ENCODE assay signal across 1 cellular context in the genomic region with DNA sequence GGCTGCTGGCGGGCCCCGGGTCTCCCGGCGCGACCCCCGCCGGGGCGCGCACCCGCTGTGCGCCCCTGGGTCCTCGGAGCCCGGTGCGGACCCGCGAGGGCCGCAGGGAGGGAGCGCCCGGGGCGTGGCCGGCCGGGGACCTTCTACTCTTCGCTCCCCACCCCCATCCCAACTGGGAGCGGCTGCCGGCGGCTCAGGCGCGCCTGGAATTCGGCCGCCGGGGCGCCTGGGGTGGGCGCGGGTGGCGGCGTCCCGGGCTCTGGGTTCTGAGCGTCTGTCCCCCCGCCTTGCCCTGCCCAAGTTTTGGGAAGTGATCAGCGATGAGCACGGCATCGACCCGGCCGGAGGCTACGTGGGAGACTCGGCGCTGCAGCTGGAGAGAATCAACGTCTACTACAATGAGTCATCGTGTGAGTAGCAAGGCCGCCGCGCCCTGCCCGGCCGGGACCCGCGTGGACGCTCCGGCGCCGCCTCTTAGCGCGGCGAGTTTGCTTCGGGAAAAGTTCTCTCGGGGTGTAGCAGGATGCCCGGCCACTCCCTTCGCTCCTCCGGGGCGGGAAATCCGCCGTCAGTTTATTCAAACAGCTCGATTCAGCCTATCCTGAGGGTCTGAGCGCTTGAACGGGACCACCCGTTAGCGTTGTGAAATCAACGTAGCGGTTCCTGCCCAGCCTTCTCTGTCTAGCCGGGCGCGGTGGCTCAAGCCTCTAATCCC.
TF ChIP-seq lines count a peak whose summit lies in the region.

No MANE protein-coding gene starts in this region.

TF ChIP-seq in HepG2, 621 proteins besides CTCF, POLR2A, EP300 and RAD21 (continued from another document and continues in another):
- TF ChIP-seq GABPA (IDR thresholded peaks at IDR 0.05; ENCODE audit: low read depth, low read length) (no peak), GABPA (CRISPR knock-in tag; IDR thresholded peaks at IDR 0.05; ENCODE audit: low read depth) (no peak), FOSL1 (CRISPR knock-in tag; IDR thresholded peaks at IDR 0.05; ENCODE audit: borderline replicate concordance) (0 out of 2 replicates have a peak, but pooled peaks have one; percentile 35), BCL6 (CRISPR knock-in tag; IDR thresholded peaks at IDR 0.05) (no peak), ZKSCAN8 (CRISPR knock-in tag; IDR thresholded peaks at IDR 0.05; ENCODE audit: borderline replicate concordance) (no peak), ZNF652 (CRISPR knock-in tag; IDR thresholded peaks at IDR 0.05; ENCODE audit: borderline replicate concordance, low read depth) (no peak), ZNF251 (CRISPR knock-in tag; IDR thresholded peaks at IDR 0.05) (no peak), ZNF790 (CRISPR knock-in tag; IDR thresholded peaks at IDR 0.05; ENCODE audit: borderline replicate concordance) (no peak), MTA1 (CRISPR knock-in tag; IDR thresholded peaks at IDR 0.05; ENCODE audit: borderline replicate concordance) (no peak), RBM39 (IDR thresholded peaks at IDR 0.05; ENCODE audit: low read depth, low read length, poor library complexity, severe bottlenecking) (peak; percentile 24), BRD4 (CRISPR knock-in tag; IDR thresholded peaks at IDR 0.05) (no peak), ATF7-NPFF (CRISPR knock-in tag; IDR thresholded peaks at IDR 0.05; ENCODE audit: low read depth) (0 out of 2 replicates have a peak, but pooled peaks have one; percentile 8), RBFOX2 (IDR thresholded peaks at IDR 0.05; ENCODE audit: low read depth, low read length) (peak; percentile 60; the same call in 1 of the 2 replicates), DMAP1 (CRISPR knock-in tag; IDR thresholded peaks at IDR 0.05) (0 out of 2 replicates have a peak, but pooled peaks have one; percentile 47), ZNF121 (CRISPR knock-in tag; IDR thresholded peaks at IDR 0.05) (no peak), LCORL (IDR thresholded peaks at IDR 0.05) (no peak), LCORL (CRISPR knock-in tag; IDR thresholded peaks at IDR 0.05) (0 out of 2 replicates have a peak, but pooled peaks have one; percentile 50), FOXA1 (IDR thresholded peaks at IDR 0.05) (no peak), FOXA1 (CRISPR knock-in tag; IDR thresholded peaks at IDR 0.05) (no peak), ZC3H13 (CRISPR knock-in tag; IDR thresholded peaks at IDR 0.05) (no peak), ETV6 (CRISPR knock-in tag; conservative IDR thresholded peaks at IDR 0.05) (no peak), HOXD1 (CRISPR knock-in tag; IDR thresholded peaks at IDR 0.05) (0 out of 2 replicates have a peak, but pooled peaks have one; percentile 27), ZBTB7B (CRISPR knock-in tag; IDR thresholded peaks at IDR 0.05) (peak; percentile 66), ZMAT3 (CRISPR knock-in tag; conservative IDR thresholded peaks at IDR 0.05) (0 out of 2 replicates have a peak, but pooled peaks have one; percentile 27), ZNF615 (CRISPR knock-in tag; IDR thresholded peaks at IDR 0.05; ENCODE audit: borderline replicate concordance) (no peak), ZNF883 (CRISPR knock-in tag; IDR thresholded peaks at IDR 0.05; ENCODE audit: not compliant biosample characterization) (peak; percentile 50), WIZ (CRISPR knock-in tag; IDR thresholded peaks at IDR 0.05) (no peak)
- TF ChIP-seq, protein P1, sequence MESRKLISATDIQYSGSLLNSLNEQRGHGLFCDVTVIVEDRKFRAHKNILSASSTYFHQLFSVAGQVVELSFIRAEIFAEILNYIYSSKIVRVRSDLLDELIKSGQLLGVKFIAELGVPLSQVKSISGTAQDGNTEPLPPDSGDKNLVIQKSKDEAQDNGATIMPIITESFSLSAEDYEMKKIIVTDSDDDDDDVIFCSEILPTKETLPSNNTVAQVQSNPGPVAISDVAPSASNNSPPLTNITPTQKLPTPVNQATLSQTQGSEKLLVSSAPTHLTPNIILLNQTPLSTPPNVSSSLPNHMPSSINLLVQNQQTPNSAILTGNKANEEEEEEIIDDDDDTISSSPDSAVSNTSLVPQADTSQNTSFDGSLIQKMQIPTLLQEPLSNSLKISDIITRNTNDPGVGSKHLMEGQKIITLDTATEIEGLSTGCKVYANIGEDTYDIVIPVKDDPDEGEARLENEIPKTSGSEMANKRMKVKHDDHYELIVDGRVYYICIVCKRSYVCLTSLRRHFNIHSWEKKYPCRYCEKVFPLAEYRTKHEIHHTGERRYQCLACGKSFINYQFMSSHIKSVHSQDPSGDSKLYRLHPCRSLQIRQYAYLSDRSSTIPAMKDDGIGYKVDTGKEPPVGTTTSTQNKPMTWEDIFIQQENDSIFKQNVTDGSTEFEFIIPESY (CRISPR knock-in tag; IDR thresholded peaks at IDR 0.05), result no peak
- TF ChIP-seq, protein P2, sequence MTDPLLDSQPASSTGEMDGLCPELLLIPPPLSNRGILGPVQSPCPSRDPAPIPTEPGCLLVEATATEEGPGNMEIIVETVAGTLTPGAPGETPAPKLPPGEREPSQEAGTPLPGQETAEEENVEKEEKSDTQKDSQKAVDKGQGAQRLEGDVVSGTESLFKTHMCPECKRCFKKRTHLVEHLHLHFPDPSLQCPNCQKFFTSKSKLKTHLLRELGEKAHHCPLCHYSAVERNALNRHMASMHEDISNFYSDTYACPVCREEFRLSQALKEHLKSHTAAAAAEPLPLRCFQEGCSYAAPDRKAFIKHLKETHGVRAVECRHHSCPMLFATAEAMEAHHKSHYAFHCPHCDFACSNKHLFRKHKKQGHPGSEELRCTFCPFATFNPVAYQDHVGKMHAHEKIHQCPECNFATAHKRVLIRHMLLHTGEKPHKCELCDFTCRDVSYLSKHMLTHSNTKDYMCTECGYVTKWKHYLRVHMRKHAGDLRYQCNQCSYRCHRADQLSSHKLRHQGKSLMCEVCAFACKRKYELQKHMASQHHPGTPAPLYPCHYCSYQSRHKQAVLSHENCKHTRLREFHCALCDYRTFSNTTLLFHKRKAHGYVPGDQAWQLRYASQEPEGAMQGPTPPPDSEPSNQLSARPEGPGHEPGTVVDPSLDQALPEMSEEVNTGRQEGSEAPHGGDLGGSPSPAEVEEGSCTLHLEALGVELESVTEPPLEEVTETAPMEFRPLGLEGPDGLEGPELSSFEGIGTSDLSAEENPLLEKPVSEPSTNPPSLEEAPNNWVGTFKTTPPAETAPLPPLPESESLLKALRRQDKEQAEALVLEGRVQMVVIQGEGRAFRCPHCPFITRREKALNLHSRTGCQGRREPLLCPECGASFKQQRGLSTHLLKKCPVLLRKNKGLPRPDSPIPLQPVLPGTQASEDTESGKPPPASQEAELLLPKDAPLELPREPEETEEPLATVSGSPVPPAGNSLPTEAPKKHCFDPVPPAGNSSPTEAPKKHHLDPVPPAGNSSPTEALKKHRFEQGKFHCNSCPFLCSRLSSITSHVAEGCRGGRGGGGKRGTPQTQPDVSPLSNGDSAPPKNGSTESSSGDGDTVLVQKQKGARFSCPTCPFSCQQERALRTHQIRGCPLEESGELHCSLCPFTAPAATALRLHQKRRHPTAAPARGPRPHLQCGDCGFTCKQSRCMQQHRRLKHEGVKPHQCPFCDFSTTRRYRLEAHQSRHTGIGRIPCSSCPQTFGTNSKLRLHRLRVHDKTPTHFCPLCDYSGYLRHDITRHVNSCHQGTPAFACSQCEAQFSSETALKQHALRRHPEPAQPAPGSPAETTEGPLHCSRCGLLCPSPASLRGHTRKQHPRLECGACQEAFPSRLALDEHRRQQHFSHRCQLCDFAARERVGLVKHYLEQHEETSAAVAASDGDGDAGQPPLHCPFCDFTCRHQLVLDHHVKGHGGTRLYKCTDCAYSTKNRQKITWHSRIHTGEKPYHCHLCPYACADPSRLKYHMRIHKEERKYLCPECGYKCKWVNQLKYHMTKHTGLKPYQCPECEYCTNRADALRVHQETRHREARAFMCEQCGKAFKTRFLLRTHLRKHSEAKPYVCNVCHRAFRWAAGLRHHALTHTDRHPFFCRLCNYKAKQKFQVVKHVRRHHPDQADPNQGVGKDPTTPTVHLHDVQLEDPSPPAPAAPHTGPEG (CRISPR knock-in tag; IDR thresholded peaks at IDR 0.05), result no peak
- TF ChIP-seq, protein P3, sequence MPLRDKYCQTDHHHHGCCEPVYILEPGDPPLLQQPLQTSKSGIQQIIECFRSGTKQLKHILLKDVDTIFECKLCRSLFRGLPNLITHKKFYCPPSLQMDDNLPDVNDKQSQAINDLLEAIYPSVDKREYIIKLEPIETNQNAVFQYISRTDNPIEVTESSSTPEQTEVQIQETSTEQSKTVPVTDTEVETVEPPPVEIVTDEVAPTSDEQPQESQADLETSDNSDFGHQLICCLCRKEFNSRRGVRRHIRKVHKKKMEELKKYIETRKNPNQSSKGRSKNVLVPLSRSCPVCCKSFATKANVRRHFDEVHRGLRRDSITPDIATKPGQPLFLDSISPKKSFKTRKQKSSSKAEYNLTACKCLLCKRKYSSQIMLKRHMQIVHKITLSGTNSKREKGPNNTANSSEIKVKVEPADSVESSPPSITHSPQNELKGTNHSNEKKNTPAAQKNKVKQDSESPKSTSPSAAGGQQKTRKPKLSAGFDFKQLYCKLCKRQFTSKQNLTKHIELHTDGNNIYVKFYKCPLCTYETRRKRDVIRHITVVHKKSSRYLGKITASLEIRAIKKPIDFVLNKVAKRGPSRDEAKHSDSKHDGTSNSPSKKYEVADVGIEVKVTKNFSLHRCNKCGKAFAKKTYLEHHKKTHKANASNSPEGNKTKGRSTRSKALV (CRISPR knock-in tag; IDR thresholded peaks at IDR 0.05), result peak; percentile 32; the same call in 1 of the 2 replicates
- TF ChIP-seq, protein P4, sequence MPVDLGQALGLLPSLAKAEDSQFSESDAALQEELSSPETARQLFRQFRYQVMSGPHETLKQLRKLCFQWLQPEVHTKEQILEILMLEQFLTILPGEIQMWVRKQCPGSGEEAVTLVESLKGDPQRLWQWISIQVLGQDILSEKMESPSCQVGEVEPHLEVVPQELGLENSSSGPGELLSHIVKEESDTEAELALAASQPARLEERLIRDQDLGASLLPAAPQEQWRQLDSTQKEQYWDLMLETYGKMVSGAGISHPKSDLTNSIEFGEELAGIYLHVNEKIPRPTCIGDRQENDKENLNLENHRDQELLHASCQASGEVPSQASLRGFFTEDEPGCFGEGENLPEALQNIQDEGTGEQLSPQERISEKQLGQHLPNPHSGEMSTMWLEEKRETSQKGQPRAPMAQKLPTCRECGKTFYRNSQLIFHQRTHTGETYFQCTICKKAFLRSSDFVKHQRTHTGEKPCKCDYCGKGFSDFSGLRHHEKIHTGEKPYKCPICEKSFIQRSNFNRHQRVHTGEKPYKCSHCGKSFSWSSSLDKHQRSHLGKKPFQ (CRISPR knock-in tag; IDR thresholded peaks at IDR 0.05; ENCODE audit: insufficient replicate concordance), result no peak
- TF ChIP-seq, protein P5, sequence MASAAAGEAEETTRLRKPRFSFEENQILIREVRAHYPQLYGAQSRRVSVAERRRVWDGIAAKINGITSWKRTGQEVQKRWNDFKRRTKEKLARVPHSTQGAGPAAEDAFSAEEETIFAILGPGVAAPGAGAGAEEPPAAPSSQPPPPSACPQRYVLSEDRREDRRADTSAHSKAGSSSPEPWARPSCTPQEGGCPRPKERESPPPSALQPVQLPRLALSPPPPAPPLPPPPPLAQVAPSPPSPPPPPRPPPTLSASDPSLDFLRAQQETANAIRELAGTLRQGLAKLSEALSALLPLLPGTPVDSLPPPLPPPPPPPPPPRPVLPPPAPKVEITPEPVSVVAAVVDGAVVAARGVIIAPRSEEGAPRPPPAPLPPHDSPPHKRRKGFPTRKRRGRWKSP (CRISPR knock-in tag; IDR thresholded peaks at IDR 0.05), result 0 out of 2 replicates have a peak, but pooled peaks have one; percentile 44
- TF ChIP-seq, protein P6, sequence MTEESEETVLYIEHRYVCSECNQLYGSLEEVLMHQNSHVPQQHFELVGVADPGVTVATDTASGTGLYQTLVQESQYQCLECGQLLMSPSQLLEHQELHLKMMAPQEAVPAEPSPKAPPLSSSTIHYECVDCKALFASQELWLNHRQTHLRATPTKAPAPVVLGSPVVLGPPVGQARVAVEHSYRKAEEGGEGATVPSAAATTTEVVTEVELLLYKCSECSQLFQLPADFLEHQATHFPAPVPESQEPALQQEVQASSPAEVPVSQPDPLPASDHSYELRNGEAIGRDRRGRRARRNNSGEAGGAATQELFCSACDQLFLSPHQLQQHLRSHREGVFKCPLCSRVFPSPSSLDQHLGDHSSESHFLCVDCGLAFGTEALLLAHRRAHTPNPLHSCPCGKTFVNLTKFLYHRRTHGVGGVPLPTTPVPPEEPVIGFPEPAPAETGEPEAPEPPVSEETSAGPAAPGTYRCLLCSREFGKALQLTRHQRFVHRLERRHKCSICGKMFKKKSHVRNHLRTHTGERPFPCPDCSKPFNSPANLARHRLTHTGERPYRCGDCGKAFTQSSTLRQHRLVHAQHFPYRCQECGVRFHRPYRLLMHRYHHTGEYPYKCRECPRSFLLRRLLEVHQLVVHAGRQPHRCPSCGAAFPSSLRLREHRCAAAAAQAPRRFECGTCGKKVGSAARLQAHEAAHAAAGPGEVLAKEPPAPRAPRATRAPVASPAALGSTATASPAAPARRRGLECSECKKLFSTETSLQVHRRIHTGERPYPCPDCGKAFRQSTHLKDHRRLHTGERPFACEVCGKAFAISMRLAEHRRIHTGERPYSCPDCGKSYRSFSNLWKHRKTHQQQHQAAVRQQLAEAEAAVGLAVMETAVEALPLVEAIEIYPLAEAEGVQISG (CRISPR knock-in tag; IDR thresholded peaks at IDR 0.05), result peak; percentile 14; the same call in 1 of the 2 replicates
- TF ChIP-seq, protein P7, sequence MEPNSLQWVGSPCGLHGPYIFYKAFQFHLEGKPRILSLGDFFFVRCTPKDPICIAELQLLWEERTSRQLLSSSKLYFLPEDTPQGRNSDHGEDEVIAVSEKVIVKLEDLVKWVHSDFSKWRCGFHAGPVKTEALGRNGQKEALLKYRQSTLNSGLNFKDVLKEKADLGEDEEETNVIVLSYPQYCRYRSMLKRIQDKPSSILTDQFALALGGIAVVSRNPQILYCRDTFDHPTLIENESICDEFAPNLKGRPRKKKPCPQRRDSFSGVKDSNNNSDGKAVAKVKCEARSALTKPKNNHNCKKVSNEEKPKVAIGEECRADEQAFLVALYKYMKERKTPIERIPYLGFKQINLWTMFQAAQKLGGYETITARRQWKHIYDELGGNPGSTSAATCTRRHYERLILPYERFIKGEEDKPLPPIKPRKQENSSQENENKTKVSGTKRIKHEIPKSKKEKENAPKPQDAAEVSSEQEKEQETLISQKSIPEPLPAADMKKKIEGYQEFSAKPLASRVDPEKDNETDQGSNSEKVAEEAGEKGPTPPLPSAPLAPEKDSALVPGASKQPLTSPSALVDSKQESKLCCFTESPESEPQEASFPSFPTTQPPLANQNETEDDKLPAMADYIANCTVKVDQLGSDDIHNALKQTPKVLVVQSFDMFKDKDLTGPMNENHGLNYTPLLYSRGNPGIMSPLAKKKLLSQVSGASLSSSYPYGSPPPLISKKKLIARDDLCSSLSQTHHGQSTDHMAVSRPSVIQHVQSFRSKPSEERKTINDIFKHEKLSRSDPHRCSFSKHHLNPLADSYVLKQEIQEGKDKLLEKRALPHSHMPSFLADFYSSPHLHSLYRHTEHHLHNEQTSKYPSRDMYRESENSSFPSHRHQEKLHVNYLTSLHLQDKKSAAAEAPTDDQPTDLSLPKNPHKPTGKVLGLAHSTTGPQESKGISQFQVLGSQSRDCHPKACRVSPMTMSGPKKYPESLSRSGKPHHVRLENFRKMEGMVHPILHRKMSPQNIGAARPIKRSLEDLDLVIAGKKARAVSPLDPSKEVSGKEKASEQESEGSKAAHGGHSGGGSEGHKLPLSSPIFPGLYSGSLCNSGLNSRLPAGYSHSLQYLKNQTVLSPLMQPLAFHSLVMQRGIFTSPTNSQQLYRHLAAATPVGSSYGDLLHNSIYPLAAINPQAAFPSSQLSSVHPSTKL (CRISPR knock-in tag; IDR thresholded peaks at IDR 0.05), result no peak; the same call in 1 of the 2 replicates
